8 cellular contexts compared by ENCODE assay signal in the genomic region with DNA sequence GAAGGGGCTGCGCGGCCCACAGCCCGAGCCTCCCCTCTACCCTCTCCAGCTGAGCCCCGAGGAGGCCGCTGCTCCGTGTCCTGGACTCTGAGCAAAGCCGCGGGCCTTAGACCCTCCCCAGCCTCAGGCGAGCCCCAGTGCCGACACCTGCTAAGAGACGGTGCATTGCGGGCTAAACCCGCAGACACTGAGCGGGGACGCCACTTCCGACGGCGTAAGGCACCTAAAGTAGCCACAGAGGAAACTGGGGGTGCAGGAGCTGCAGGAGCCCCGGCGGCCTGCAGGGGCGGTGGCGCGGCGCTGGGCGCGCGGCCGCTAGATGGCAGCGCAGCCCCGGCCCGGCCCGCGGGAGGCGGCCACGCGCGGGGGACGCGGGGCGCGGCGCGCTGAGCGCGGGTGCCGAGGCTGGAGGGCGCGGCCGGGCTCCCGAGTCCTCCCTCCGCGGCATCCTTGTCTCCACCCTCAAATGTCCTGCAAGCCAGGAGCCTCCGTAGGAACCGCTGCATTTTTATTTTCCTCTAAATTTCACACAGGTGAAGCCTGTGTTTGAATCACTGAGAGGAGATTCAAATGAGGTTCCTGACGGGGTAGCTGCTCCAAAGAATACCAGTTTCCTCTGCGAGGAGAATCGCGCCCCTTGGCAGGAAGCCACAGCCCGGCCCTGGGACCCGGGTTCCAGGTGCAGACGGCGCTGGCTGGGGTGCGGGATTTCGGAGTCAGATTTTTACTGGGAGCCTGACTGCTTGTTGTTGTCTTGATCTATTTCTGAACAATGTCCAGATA.
DNase-seq lines count a peak whose midpoint lies in the region; ATAC-seq and TF ChIP-seq lines count a peak whose summit lies in the region.

No MANE protein-coding gene starts in this region.

- intact Hi-C loops in Right ventricle myocardium superior (cut with DNase I): no loop called here
- intact Hi-C loops in psoas muscle (cut with DNase I): no loop called here

- H3K4me3 ChIP-seq in NT2/D1 (ENCODE audit: insufficient read length, low read depth): peak overlapping the region; percentile 46
- H3K4me3 ChIP-seq in psoas muscle: peak overlapping the region; percentile 41

- 6 to 12% (median 6%) methylated on average over 33 to 64 of the region's 64 CpGs for WGBS in psoas muscle, 3 donors

- TF ChIP-seq CTCF in psoas muscle (IDR thresholded peaks at IDR 0.05): peak; percentile 69

- H3K27me3 ChIP-seq in NT2/D1 (ENCODE audit: insufficient read depth, insufficient read length) (no peaks in the 10 kb centered on the region), psoas muscle (ENCODE audit: insufficient read depth in 3 of 3, low read length in 2 of 3) (peaks cover 0 to 4% (median under 1%) of the 10 kb centered on the region in 3 donors)

- DNase-seq in AG20443 (ENCODE audit: low spot score) (peak; percentile 92), NT2/D1 (ENCODE audit: low read depth, low spot score) (peak; percentile 44), Right ventricle myocardium superior (peak; percentile 47), psoas muscle (no peak), NOMO-1 treated with DMSO at 0.1 percent for 48 hours (lab: John Stamatoyannopoulos, UW; ENCODE audit: unreplicated experiment) (no peak)
- peak; percentile 26 for DNase-seq in activated T-helper 9 cell treated with anti-CD3 and anti-CD28 coated beads, Interleukin-2, amount 50 U/mL, for 16 hours (ENCODE audit: low read depth)

- H3K36me3 ChIP-seq in NT2/D1 (ENCODE audit: insufficient read depth, insufficient read length, low read length) (no peaks in the 10 kb centered on the region), psoas muscle (ENCODE audit: insufficient read depth in 1 of 2, low read depth in 1 of 2) (no peaks in the 10 kb centered on the region)

- H3K9me3 ChIP-seq in NT2/D1 (ENCODE audit: insufficient read depth, low read length) (no peaks in the 10 kb centered on the region), psoas muscle (no peaks in the 10 kb centered on the region)

- peak; percentile 99 for ATAC-seq in GM19025 (IDR thresholded peaks at IDR 0.05; ENCODE audit: low read depth, unreplicated experiment)
- ATAC-seq in HG03139 (IDR thresholded peaks at IDR 0.05; ENCODE audit: unreplicated experiment): peak; percentile 100
- ATAC-seq in Right ventricle myocardium superior (ENCODE audit: poor library complexity): peak; percentile 91
- peak in 2 of 4 donors; percentile 60 to 78 for ATAC-seq in psoas muscle

- H3K9ac ChIP-seq in NT2/D1 (ENCODE audit: insufficient read length, low read depth): peak overlapping the region; percentile 56

- no peaks in the 10 kb centered on the region for H3K4me1 ChIP-seq in NT2/D1 (ENCODE audit: insufficient read depth, insufficient read length)
- H3K4me1 ChIP-seq in psoas muscle: no peaks in the 10 kb centered on the region

- H3K27ac ChIP-seq in psoas muscle: no peak overlapping the region

Comparison
In these comparisons a context has a peak if more than half of its experiments do, and no peak if none do; other contexts are left out.
1. DNase-seq: peak in AG20443 (single experiment), NT2/D1 (single experiment), activated T-helper 9 cell treated with anti-CD3 and anti-CD28 coated beads, Interleukin-2, amount 50 U/mL, for 16 hours (single experiment) and Right ventricle myocardium superior (single experiment); none in psoas muscle (0 of 2) and NOMO-1 treated with DMSO at 0.1 percent for 48 hours (single experiment).